Comparison of ENCODE assay signal across 9 cellular contexts in genomic region chr4:134201216-134202098, GRCh38. TPM values are rescaled to one million over a fixed set of nuclear protein-coding genes. Genes with fewer than 3 reads are reported as not detected.
A peak's percentile ranks its signal among the peaks of the same experiment; 100 is the strongest.
DNase-seq lines count a peak whose midpoint lies in the region; ATAC-seq, FAIRE-seq and TF ChIP-seq lines count a peak whose summit lies in the region.
"Had no signal": no experiment of that assay in that cellular context is flagged by ENCODE, and none has a peak within 500 bp of the region (broad histone marks: within the 10 kb centered on the region; RNA-seq: fewer than 3 reads in every experiment).

Gene PABPC4L, minus strand, starts transcription at chr4:134201789. Its CDS starts 770 bp downstream, at chr4:134201019.

- H3K36me3 ChIP-seq in iPS DF 6.9 (ENCODE audit: control insufficient read depth, insufficient read depth, low read length): no peaks in the 10 kb centered on the region
- no peaks in the 10 kb centered on the region for H3K36me3 ChIP-seq in spleen
- H3K36me3 ChIP-seq in Karpas-422 (ENCODE audit: insufficient read depth, low read length): no peaks in the 10 kb centered on the region

- H3K4me3 ChIP-seq in iPS DF 6.9 (ENCODE audit: low read length) (peak within 1 kb of the TSS; percentile 60), spleen (peak within 1 kb of the TSS; percentile 4 to 60 (median 33)), Karpas-422 (ENCODE audit: low read length) (no peak within 1 kb of the TSS)

- ATAC-seq in HG03097 (IDR thresholded peaks at IDR 0.05; ENCODE audit: low FRiP score, unreplicated experiment) (no peak), GM19395 (IDR thresholded peaks at IDR 0.05; ENCODE audit: unreplicated experiment) (no peak)

- WGBS in iPS DF 6.9 (ENCODE audit: insufficient coverage, insufficient read length): no CpG with 5 or more reads among the region's 65 CpGs
- WGBS in spleen, 5 donors: 5 to 28% (median 8%) methylated on average over 38 to 65 of the region's 65 CpGs

- TF ChIP-seq CTCF in spleen (IDR thresholded peaks at IDR 0.05 in 8 of 11, conservative IDR thresholded peaks at IDR 0.05 in 3 of 11): no peak

- H3K27me3 ChIP-seq in iPS DF 6.9 (ENCODE audit: control insufficient read depth, insufficient read depth, low read length) (no peaks in the 10 kb centered on the region), spleen (replicated peaks in 1 of 7) (peaks cover 0 to 19% (median 0%) of the 10 kb centered on the region in 7 donors), Karpas-422 (ENCODE audit: low read length) (no peaks in the 10 kb centered on the region)

- no peak within 1 kb of the TSS for H3K4me2 ChIP-seq in Karpas-422 (ENCODE audit: low read depth, low read length, poor library complexity, severe bottlenecking)

- no peaks in the 10 kb centered on the region for H4K20me1 ChIP-seq in Karpas-422 (ENCODE audit: insufficient read depth, low read depth, low read length)

- H3K9me3 ChIP-seq in iPS DF 6.9 (ENCODE audit: control insufficient read depth, insufficient read depth, low read length) (no peaks in the 10 kb centered on the region), spleen (peaks cover 0 to 5% (median 0%) of the 10 kb centered on the region in 8 donors), Karpas-422 (ENCODE audit: low read length) (0 out of 2 replicates have a peak, but pooled peaks cover 6% of the 10 kb centered on the region)

- FAIRE-seq in HTR-8/SVneo (lab: Jason Lieb, UNC): no peak

- H3K9me2 ChIP-seq in Karpas-422 (replicated peaks; ENCODE audit: insufficient read depth, low read length): no peaks in the 10 kb centered on the region

- no peaks in the 10 kb centered on the region for H3K79me2 ChIP-seq in Karpas-422 (ENCODE audit: low read length)

- H3K4me1 ChIP-seq in iPS DF 6.9 (ENCODE audit: control insufficient read depth, insufficient read depth, low read length): peaks cover 4% of the 10 kb centered on the region; the same call in 1 of the 2 replicates
- no peaks in the 10 kb centered on the region for H3K4me1 ChIP-seq in spleen
- H3K4me1 ChIP-seq in Karpas-422 (ENCODE audit: low read length): no peaks in the 10 kb centered on the region

- no peak within 1 kb of the TSS for H3K27ac ChIP-seq in iPS DF 6.9 (ENCODE audit: low read length)
- no peak within 1 kb of the TSS for H3K27ac ChIP-seq in spleen
- no peak within 1 kb of the TSS for H3K27ac ChIP-seq in Karpas-422 (ENCODE audit: low read length)

- H2AFZ ChIP-seq in Karpas-422 (ENCODE audit: low read length): no peak within 1 kb of the TSS

- no peak for TF ChIP-seq POLR2A in spleen (IDR thresholded peaks at IDR 0.05)

- intact Hi-C loops in spleen (cut with DNase I; ENCODE audit: low total_unique reads): no loop called here

- DNase-seq in HTR-8/SVneo (ENCODE audit: insufficient read length, low spot score) (peak; percentile 71), amniotic stem cell (lab: John Stamatoyannopoulos, UW) (peak; percentile 49), iPS DF 6.9 (ENCODE audit: low read depth, low spot score) (peak; percentile 22), spleen (peak; percentile 63), SIG-M5 treated with dmso at 0.1 percent for 504 hours (lab: John Stamatoyannopoulos, UW; ENCODE audit: unreplicated experiment) (no peak), Karpas-422 (no peak)

- no peak within 1 kb of the TSS for H3K9ac ChIP-seq in Karpas-422 (ENCODE audit: low read length)

RNA-seq across cellular contexts. Expression of gene PABPC4L, which starts in this region (rescaled TPM):
- under 1 TPM; 0.16 to 0.59 (median 0.43) TPM for total RNA-seq in spleen
- under 1 TPM in 2 of 3 donors, not detected in 1; 0.06 to 0.09 TPM for polyA plus RNA-seq in spleen
- total RNA-seq in Karpas-422 (2014; rRNA removed; shearing (Covaris generic); ENCODE audit: low replicate concordance): not detected in 2 replicates
- polyA plus RNA-seq: IgD-negative memory B cell had no signal

Comparison
In these comparisons a context has a peak if more than half of its experiments do, and no peak if none do; other contexts are left out.
1. Peak in DNase-seq and H3K4me3 ChIP-seq in spleen; RNA of the gene not detected or under 1 TPM.
2. DNase-seq: peak in HTR-8/SVneo (single experiment), amniotic stem cell (single experiment) and iPS DF 6.9 (single experiment); none in SIG-M5 treated with dmso at 0.1 percent for 504 hours (single experiment) and Karpas-422 (single experiment).